In genomic region chr10:102195301-102195870, GRCh38 we compare ENCODE assay signal across 1 cellular context.
TF ChIP-seq lines count a peak whose summit lies in the region.

No MANE protein-coding gene starts in this region.

TF ChIP-seq in IMR-90, 13 proteins besides CTCF, POLR2A, EP300 and RAD21 (continued from another document):
- TF ChIP-seq NFE2L2 (IDR thresholded peaks at IDR 0.05; ENCODE audit: low read depth, low read length), result no peak
